Comparison of ENCODE assay signal across 23 cellular contexts in the genomic region with DNA sequence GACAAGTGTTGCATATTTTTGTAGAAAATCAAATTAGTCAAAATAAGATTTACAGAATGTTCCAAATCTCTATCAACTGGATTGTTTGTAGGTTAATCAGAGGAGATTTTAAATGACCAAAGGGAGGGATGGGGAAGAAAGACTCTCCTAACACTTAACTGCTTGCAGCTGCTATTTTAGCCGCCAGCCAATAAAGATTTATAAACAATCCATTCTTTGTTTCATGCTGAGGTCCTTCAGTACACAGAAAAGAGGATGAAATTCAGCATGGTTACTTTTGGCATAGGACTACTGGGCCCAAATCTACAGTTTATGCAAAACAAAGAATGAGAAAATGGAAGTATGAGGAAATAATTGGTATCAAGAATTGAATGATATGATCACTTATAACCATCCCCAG.
DNase-seq lines count a peak whose midpoint lies in the region; ATAC-seq and TF ChIP-seq lines count a peak whose summit lies in the region.
"Had no signal": no experiment of that assay in that cellular context is flagged by ENCODE, and none has a peak within 500 bp of the region (broad histone marks: within the 10 kb centered on the region; RNA-seq: fewer than 3 reads in every experiment).

No MANE protein-coding gene starts in this region.

- H3K36me3 ChIP-seq in fibroblast of lung (ENCODE audit: control insufficient read depth, insufficient read depth, low read length) (no peaks in the 10 kb centered on the region), mucosa of descending colon (ENCODE audit: low read depth) (no peaks in the 10 kb centered on the region), OCI-LY7 (ENCODE audit: insufficient read depth, low read length) (no peaks in the 10 kb centered on the region)
- H3K36me3 ChIP-seq: BE2C, ovary, sigmoid colon, upper lobe of right lung had no signal

- H3K79me2 ChIP-seq in fibroblast of lung (ENCODE audit: control insufficient read depth, insufficient read depth, low read length) (no peaks in the 10 kb centered on the region), OCI-LY7 (ENCODE audit: insufficient read depth, low read depth, low read length) (no peaks in the 10 kb centered on the region)

- no peak overlapping the region for H2AFZ ChIP-seq in fibroblast of lung (ENCODE audit: low read length)
- H2AFZ ChIP-seq in OCI-LY7 (ENCODE audit: low read length) = no peak overlapping the region

- TF ChIP-seq CTCF in fibroblast of lung (conservative IDR thresholded peaks at IDR 0.05 in 1 of 2, IDR thresholded peaks at IDR 0.05 in 1 of 2; ENCODE audit: low read depth in 1 of 2, low read length in 2 of 2) (no peak), mucosa of descending colon (IDR thresholded peaks at IDR 0.05) (no peak), RWPE1 (conservative IDR thresholded peaks at IDR 0.05; ENCODE audit: low read depth) (no peak), OCI-LY7 (conservative IDR thresholded peaks at IDR 0.05; ENCODE audit: low read length) (no peak)

- H4K20me1 ChIP-seq in fibroblast of lung (ENCODE audit: control insufficient read depth, extremely low read depth, insufficient read depth, low read length) (no peaks in the 10 kb centered on the region), OCI-LY7 (ENCODE audit: insufficient read depth, low read length) (no peaks in the 10 kb centered on the region)

- H3K4me1 ChIP-seq in fibroblast of lung (ENCODE audit: control insufficient read depth, extremely low read depth, insufficient read depth, low read length) (no peaks in the 10 kb centered on the region), mucosa of descending colon (ENCODE audit: low read depth) (peaks cover 3% of the 10 kb centered on the region), OCI-LY7 (ENCODE audit: insufficient read depth, low read length, poor library complexity, severe bottlenecking) (no peaks in the 10 kb centered on the region)
- H3K4me1 ChIP-seq: BE2C, upper lobe of right lung had no signal

- no peak overlapping the region for H3K4me3 ChIP-seq in fibroblast of lung (replicated peaks in 1 of 4; ENCODE audit: control extremely low read depth in 1 of 4, insufficient read depth in 1 of 4, low read depth in 3 of 4, low read length in 4 of 4)
- H3K4me3 ChIP-seq in mucosa of descending colon = no peak overlapping the region
- no peak overlapping the region for H3K4me3 ChIP-seq in OCI-LY7 (ENCODE audit: low read depth, low read length, poor library complexity, severe bottlenecking)
- H3K4me3 ChIP-seq: ovary, sigmoid colon, upper lobe of right lung had no signal

- no peaks in the 10 kb centered on the region for H3K27me3 ChIP-seq in fibroblast of lung (ENCODE audit: control insufficient read depth, insufficient read depth, low read length)
- H3K27me3 ChIP-seq: BE2C, ovary, sigmoid colon, upper lobe of right lung had no signal

- no peak overlapping the region for H3K9ac ChIP-seq in fibroblast of lung (ENCODE audit: insufficient read depth, low read length)

- peak; percentile 69 for ATAC-seq in mucosa of descending colon
- ATAC-seq: activated T-cell treated with anti-CD3 and anti-CD28 coated beads, Interleukin-2, amount 50 U/mL, for 72 hours; HCT116; natural killer cell; T-cell; upper lobe of right lung had no signal

- intact Hi-C loops in mucosa of descending colon (cut with DNase I, micrococcal nuclease) = no loop called here
- intact Hi-C loops in OCI-LY7 (cut with micrococcal nuclease; ENCODE audit: unreplicated experiment) = no loop called here

- no peak overlapping the region for H3K4me2 ChIP-seq in fibroblast of lung (ENCODE audit: extremely low read depth, insufficient read depth, low read length)
- H3K4me2 ChIP-seq in OCI-LY7 (ENCODE audit: low read length) = no peak overlapping the region

- no TSS peak for BruUV-seq in OCI-LY7 (replicated peaks; lab: Mats Ljungman, UMichigan)

- no peaks in the 10 kb centered on the region for H3K9me3 ChIP-seq in fibroblast of lung (ENCODE audit: control insufficient read depth, insufficient read depth, low read depth, low read length)
- no peaks in the 10 kb centered on the region for H3K9me3 ChIP-seq in mucosa of descending colon
- H3K9me3 ChIP-seq in OCI-LY7 (ENCODE audit: low read length) = no peaks in the 10 kb centered on the region
- H3K9me3 ChIP-seq: BE2C, ovary, sigmoid colon, upper lobe of right lung had no signal

- POLR2A ChIA-PET in RWPE1 (lab: Yijun Ruan, JAX; ENCODE audit: low non-redundant PET) (no interaction called here), OCI-LY7 (lab: Charles Lee) (interaction anchor here (0.7 kb wide), 1 partner anchor 44 kb away, joined by 3 read pairs; no protein-coding TSS in a partner anchor)

- H3K27ac ChIP-seq in fibroblast of lung (ENCODE audit: insufficient read depth, low read length) (no peak overlapping the region), RWPE1 (no peak overlapping the region), OCI-LY7 (ENCODE audit: low read depth, low read length, poor library complexity, severe bottlenecking) (no peak overlapping the region)
- H3K27ac ChIP-seq: ovary, sigmoid colon, upper lobe of right lung had no signal

- CTCF ChIA-PET in RWPE1 (lab: Yijun Ruan, JAX) = no interaction called here
- CTCF ChIA-PET in OCI-LY7 (lab: Charles Lee; ENCODE audit: unreplicated experiment) = no interaction called here

- H3K9me2 ChIP-seq in OCI-LY7 (ENCODE audit: insufficient read depth, low read length) = no peaks in the 10 kb centered on the region

- peak; percentile 14 for DNase-seq in NCI-H1092 treated with DMSO at 0.1 percent for 48 hours (lab: John Stamatoyannopoulos, UW)
- DNase-seq in NCI-H1092 (lab: John Stamatoyannopoulos, UW) = no peak
- DNase-seq in NCI-H2196 (lab: John Stamatoyannopoulos, UW; ENCODE audit: unreplicated experiment) = peak; percentile 12
- peak; percentile 24 to 44 for DNase-seq in fibroblast of lung (ENCODE audit: low read depth in 2 of 2)
- DNase-seq in mucosa of descending colon = no peak
- no peak for DNase-seq in central memory CD4-positive, alpha-beta T cell
- no peak for DNase-seq in RWPE1 (ENCODE audit: low spot score)
- no peak for DNase-seq in OCI-LY7 (ENCODE audit: low spot score)
- DNase-seq: 8988T; activated naive CD4-positive, alpha-beta T cell treated with anti-CD3 and anti-CD28 coated beads, Interleukin-2, amount 10 ng/mL, durations not matched to agents 7 days and 5 days; activated T-cell treated with anti-CD3 and anti-CD28 coated beads, Interleukin-2, amount 50 U/mL, for 72 hours; BE2C; erythroblast; left cardiac atrium; natural killer cell; NCI-H2081 treated with DMSO at 0.1 percent for 48 hours; NCI-H524 treated with DMSO at 0.1 percent for 48 hours; ovary; SHP77; sigmoid colon; T-cell; upper lobe of right lung had no signal

Comparison
In these comparisons a context has a peak if more than half of its experiments do, and no peak if none do; other contexts are left out.
1. DNase-seq: peak in NCI-H1092 treated with DMSO at 0.1 percent for 48 hours (single experiment), NCI-H2196 (single experiment) and fibroblast of lung (2 of 2); none in NCI-H1092 (single experiment), mucosa of descending colon (0 of 3), central memory CD4-positive, alpha-beta T cell (single experiment), RWPE1 (single experiment) and OCI-LY7 (single experiment).